In genomic region chr22:43090130-43090789, GRCh38 we compare ENCODE assay signal across 8 cellular contexts. TPM values are rescaled to one million over a fixed set of nuclear protein-coding genes. Genes with fewer than 3 reads are reported as not detected.
DNase-seq lines count a peak whose midpoint lies in the region; ATAC-seq, FAIRE-seq and TF ChIP-seq lines count a peak whose summit lies in the region.

No MANE protein-coding gene starts in this region.

- H3K9me3 Mint-ChIP-seq in activated B cell treated with CpG ODN at 0.5 μM for 24 hours (no peaks in the 10 kb centered on the region), mesothelial cell of epicardium (peaks cover 4% of the 10 kb centered on the region)

- peak overlapping the region in 6 of 59 donors; percentile 4 to 65 (median 46) for H3K27ac ChIP-seq in dorsolateral prefrontal cortex

- no peaks in the 10 kb centered on the region for H3K27me3 Mint-ChIP-seq in activated B cell treated with CpG ODN at 0.5 μM for 24 hours
- no peaks in the 10 kb centered on the region for H3K27me3 Mint-ChIP-seq in mesothelial cell of epicardium (ENCODE audit: low read depth)

- H3K27ac Mint-ChIP-seq in activated B cell treated with CpG ODN at 0.5 μM for 24 hours, result no peak overlapping the region
- H3K27ac Mint-ChIP-seq in mesothelial cell of epicardium, result no peak overlapping the region

- H3K4me1 Mint-ChIP-seq in activated B cell treated with CpG ODN at 0.5 μM for 24 hours, result peaks cover 21% of the 10 kb centered on the region
- peaks cover 9% of the 10 kb centered on the region for H3K4me1 Mint-ChIP-seq in mesothelial cell of epicardium

- no peaks in the 10 kb centered on the region for H3K36me3 Mint-ChIP-seq in activated B cell treated with CpG ODN at 0.5 μM for 24 hours (ENCODE audit: low read depth)
- H3K36me3 Mint-ChIP-seq in mesothelial cell of epicardium, result peaks cover 10% of the 10 kb centered on the region

- CTCF ChIA-PET in activated B cell treated with CpG ODN at 0.5 μM for 24 hours (lab: Charles Lee), result interaction anchor here (0.8 to 1.5 kb wide), 3 partner anchors 56 to 468 kb away, joined by 3 to 7 read pairs (median 4); no protein-coding TSS in a partner anchor

- POLR2A ChIA-PET in activated B cell treated with CpG ODN at 0.5 μM for 24 hours (lab: Charles Lee), result interaction anchor here (0.6 to 0.7 kb wide), 3 partner anchors 76 to 476 kb away, joined by 4 to 5 read pairs (median 4); partner anchors contain the start of gene POLDIP3

- intact Hi-C loops in activated B cell treated with CpG ODN at 0.5 μM for 24 hours (cut with micrococcal nuclease) (loop anchor here (1.0 kb wide), 1 partner anchor 310 kb away; no protein-coding TSS in a partner anchor), dorsolateral prefrontal cortex (cut with DNase I) (no loop called here)

- peak; percentile 78 for FAIRE-seq in GM18507 (lab: Jason Lieb, UNC)

- no peaks in the 10 kb centered on the region for H3K27me3 ChIP-seq in dorsolateral prefrontal cortex

- DNase-seq in AG09319 (ENCODE audit: extremely low read depth, low read depth) (peak; percentile 57), GM18507 (ENCODE audit: extremely low spot score, insufficient read length, low read depth) (no peak), NCI-H446 (lab: John Stamatoyannopoulos, UW) (peak; percentile 43 to 79), activated B cell treated with CpG ODN at 0.5 μM for 24 hours (no peak), dorsolateral prefrontal cortex (peak in 6 of 10 donors; percentile 8 to 75 (median 66)), mesothelial cell of epicardium (ENCODE audit: low spot score in 2 of 2, unreplicated experiment in 2 of 2) (no peak), stromal cell of bone marrow (ENCODE audit: low read depth) (peak; percentile 88)

- H3K4me3 Mint-ChIP-seq in activated B cell treated with CpG ODN at 0.5 μM for 24 hours (peak overlapping the region; percentile 52), mesothelial cell of epicardium (peak overlapping the region; percentile 76)

- peak overlapping the region in 14 of 59 donors; percentile 75 to 94 (median 90) for H3K4me3 ChIP-seq in dorsolateral prefrontal cortex

- peak; percentile 21 for ATAC-seq in activated B cell treated with CpG ODN at 0.5 μM for 24 hours (ENCODE audit: low read depth)
- no peak for ATAC-seq in HG03354 (IDR thresholded peaks at IDR 0.05; ENCODE audit: poor library complexity, severe bottlenecking, unreplicated experiment)

- TF ChIP-seq CTCF in AG09319 (IDR thresholded peaks at IDR 0.05; ENCODE audit: low read depth, low read length) (peak; percentile 48), activated B cell treated with CpG ODN at 0.5 μM for 24 hours (IDR thresholded peaks at IDR 0.05) (no peak), dorsolateral prefrontal cortex (IDR thresholded peaks at IDR 0.05 in 54 of 56, conservative IDR thresholded peaks at IDR 0.05 in 2 of 56; ENCODE audit: low read depth in 1 of 56, partially characterized antibody in 56 of 56) (peak in 55 of 56 donors; percentile 26 to 70 (median 54)), mesothelial cell of epicardium (IDR thresholded peaks at IDR 0.05; ENCODE audit: unreplicated experiment) (no peak)

RNA-seq across cellular contexts. Expression of gene TTLL1, which starts 1.1 kb away (rescaled TPM):
- total RNA-seq in activated B cell treated with CpG ODN at 0.5 μM for 24 hours, result 1.2 and 1.5 TPM in 2 replicates
- 10 to 100 TPM; 11.0 to 24.3 (median 16.5) TPM for total RNA-seq in dorsolateral prefrontal cortex
- total RNA-seq in mesothelial cell of epicardium, result 14.4 to 18.0 TPM (median 15.3 TPM) in 3 replicates

RNA-seq across cellular contexts. Expression of gene BIK, which starts 20.3 kb away (rescaled TPM):
- total RNA-seq in activated B cell treated with CpG ODN at 0.5 μM for 24 hours (2.6 TPM in 2 replicates), dorsolateral prefrontal cortex (under 1 TPM in 4 of 120 experiments, not detected in 116; 0.46 to 0.56 (median 0.54) TPM), mesothelial cell of epicardium (8.0 to 9.9 TPM (median 9.3 TPM) in 3 replicates)

RNA-seq across cellular contexts. Expression of gene MCAT, which starts 52.9 kb away (rescaled TPM):
- total RNA-seq in activated B cell treated with CpG ODN at 0.5 μM for 24 hours (12.7 and 13.2 TPM in 2 replicates), dorsolateral prefrontal cortex (10 to 100 TPM; 10.7 to 29.7 (median 20.7) TPM), mesothelial cell of epicardium (17.4 to 18.1 TPM (median 17.6 TPM) in 3 replicates)

Comparison
In these comparisons a context has a peak if more than half of its experiments do, and no peak if none do; other contexts are left out.
1. DNase-seq: peak in AG09319 (single experiment), NCI-H446 (2 of 2), dorsolateral prefrontal cortex (6 of 10) and stromal cell of bone marrow (single experiment); none in GM18507 (single experiment), activated B cell treated with CpG ODN at 0.5 μM for 24 hours (single experiment) and mesothelial cell of epicardium (0 of 2).
2. CTCF ChIP-seq: peak in AG09319 (single experiment) and dorsolateral prefrontal cortex (55 of 56); none in activated B cell treated with CpG ODN at 0.5 μM for 24 hours (single experiment) and mesothelial cell of epicardium (single experiment).